ENCODE assay signal across 11 cellular contexts in the genomic region with DNA sequence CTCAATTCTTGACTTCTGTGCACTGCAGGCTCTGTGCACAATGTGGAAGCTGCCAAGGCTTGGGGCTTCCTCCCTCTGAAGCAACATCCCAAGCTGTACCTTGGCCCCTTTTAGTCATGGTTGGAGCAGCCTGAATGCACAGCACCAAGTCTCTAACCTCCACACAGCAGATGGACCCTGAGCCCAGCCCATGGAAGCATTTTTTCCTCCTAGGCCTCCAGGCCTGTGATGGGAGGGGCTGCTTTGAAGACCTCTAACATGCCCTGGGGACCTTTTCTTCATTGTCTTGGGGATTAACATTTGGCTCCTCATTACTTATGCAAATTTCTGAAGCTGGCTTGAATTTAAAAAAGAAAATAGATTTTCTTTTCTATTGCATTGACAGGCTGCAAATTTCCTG.
"Had no signal": no experiment of that assay in that cellular context is flagged by ENCODE, and none has a peak within 500 bp of the region (broad histone marks: within the 10 kb centered on the region; RNA-seq: fewer than 3 reads in every experiment).

No MANE protein-coding gene starts in this region.

- H3K27ac ChIP-seq: GM23248 had no signal

- H3K4me1 Mint-ChIP-seq: GM23338 had no signal

- ATAC-seq: GM23338, HCT116 had no signal

- H3K4me3 ChIP-seq: GM23248, GM23338, HAP-1 had no signal

- DNase-seq: GM23248, GOT3, H7, H9, HCEC 1CT, HFFc6 had no signal

- H3K4me3 Mint-ChIP-seq: GM23338, HFFc6 had no signal

- H3K4me2 ChIP-seq: GM23338 had no signal

- H3K36me3 ChIP-seq: HAP-1 had no signal

- H2AFZ ChIP-seq: GM23248, GM23338 had no signal

- H3K27ac Mint-ChIP-seq: GM23338, H9, HFFc6 had no signal

- H3K4me1 ChIP-seq: HAP-1 had no signal

- H3K9ac ChIP-seq: GM23248 had no signal

- FAIRE-seq: H1, H54 had no signal
